Comparison of ENCODE assay signal across 32 cellular contexts in genomic region chr10:72828294-72828693, GRCh38.
"Had no signal": no experiment of that assay in that cellular context is flagged by ENCODE, and none has a peak within 500 bp of the region (broad histone marks: within the 10 kb centered on the region; RNA-seq: fewer than 3 reads in every experiment).

No MANE protein-coding gene starts in this region.

- H3K4me3 Mint-ChIP-seq: activated B cell treated with CpG ODN at 0.5 μM for 24 hours; activated CD8-positive, alpha-beta memory T cell treated with anti-CD3 and anti-CD28 coated beads, Interleukin-2, amount 10 ng/mL, durations not matched to agents 7 days and 5 days; activated CD8-positive, alpha-beta T cell treated with anti-CD3 and anti-CD28 coated beads for 36 hours; activated naive CD4-positive, alpha-beta T cell treated with anti-CD3 and anti-CD28 coated beads for 36 hours; activated naive CD4-positive, alpha-beta T cell treated with anti-CD3 and anti-CD28 coated beads, Interleukin-2, amount 50 U/mL, for 24 hours; activated naive CD8-positive, alpha-beta T cell treated with anti-CD3 and anti-CD28 coated beads for 36 hours; activated naive CD8-positive, alpha-beta T cell treated with anti-CD3 and anti-CD28 coated beads, Interleukin-2, amount 50 U/mL, for 24 hours; activated T-helper 1 cell treated with anti-CD3 and anti-CD28 coated beads, Interleukin-12 subunit alpha, Interleukin-12 subunit beta, Interleukin-2, Interleukin-4 antibody, amounts not matched to agents 30 ng/mL and 10 ng/mL and 1 ng/mL, durations not matched to agents 14 hours and 24 hours and 36 hours had no signal

- ATAC-seq: activated CD4-positive, CD25-positive, alpha-beta regulatory T cell treated with anti-CD3 and anti-CD28 coated beads, Interleukin-2, amount 50 U/mL, for 24 hours; activated CD8-positive, alpha-beta memory T cell treated with anti-CD3 and anti-CD28 coated beads, Interleukin-2, amount 10 ng/mL, durations not matched to agents 7 days and 5 days; activated CD8-positive, alpha-beta T cell treated with anti-CD3 and anti-CD28 coated beads for 36 hours; activated naive CD8-positive, alpha-beta T cell treated with anti-CD3 and anti-CD28 coated beads, Interleukin-2, amount 50 U/mL, for 24 hours; gastroesophageal sphincter; heart right ventricle had no signal

- H3K4me1 ChIP-seq: adrenal gland, colonic mucosa had no signal

- H3K27ac Mint-ChIP-seq: activated B cell treated with CpG ODN at 0.5 μM for 24 hours; activated CD8-positive, alpha-beta memory T cell treated with anti-CD3 and anti-CD28 coated beads, Interleukin-2, amount 10 ng/mL, durations not matched to agents 7 days and 5 days; activated CD8-positive, alpha-beta T cell treated with anti-CD3 and anti-CD28 coated beads for 36 hours; activated naive CD4-positive, alpha-beta T cell treated with anti-CD3 and anti-CD28 coated beads for 36 hours; activated naive CD4-positive, alpha-beta T cell treated with anti-CD3 and anti-CD28 coated beads, Interleukin-2, amount 50 U/mL, for 24 hours; activated naive CD8-positive, alpha-beta T cell treated with anti-CD3 and anti-CD28 coated beads for 36 hours; activated naive CD8-positive, alpha-beta T cell treated with anti-CD3 and anti-CD28 coated beads, Interleukin-2, amount 50 U/mL, for 24 hours; activated T-helper 1 cell treated with anti-CD3 and anti-CD28 coated beads, Interleukin-12 subunit alpha, Interleukin-12 subunit beta, Interleukin-2, Interleukin-4 antibody, amounts not matched to agents 30 ng/mL and 10 ng/mL and 1 ng/mL, durations not matched to agents 14 hours and 24 hours and 36 hours; activated T-helper 2 cell treated with anti-CD3 and anti-CD28 coated beads, Interferon-gamma antibody, Interleukin-2, Interleukin-4, amounts not matched to agents 10 μg/mL and 5 μg/mL and 100 μg/mL, durations not matched to agents 14 hours and 24 hours and 36 hours had no signal

- H3K4me1 Mint-ChIP-seq: activated B cell treated with CpG ODN at 0.5 μM for 24 hours; activated CD8-positive, alpha-beta memory T cell treated with anti-CD3 and anti-CD28 coated beads, Interleukin-2, amount 10 ng/mL, durations not matched to agents 7 days and 5 days; activated naive CD4-positive, alpha-beta T cell treated with anti-CD3 and anti-CD28 coated beads, Interleukin-2, amount 50 U/mL, for 24 hours; activated naive CD8-positive, alpha-beta T cell treated with anti-CD3 and anti-CD28 coated beads for 36 hours; activated naive CD8-positive, alpha-beta T cell treated with anti-CD3 and anti-CD28 coated beads, Interleukin-2, amount 50 U/mL, for 24 hours had no signal

- H3K9me3 Mint-ChIP-seq: activated B cell treated with CpG ODN at 0.5 μM for 24 hours; activated CD8-positive, alpha-beta T cell treated with anti-CD3 and anti-CD28 coated beads for 36 hours; activated naive CD4-positive, alpha-beta T cell treated with anti-CD3 and anti-CD28 coated beads for 36 hours; activated naive CD4-positive, alpha-beta T cell treated with anti-CD3 and anti-CD28 coated beads, Interleukin-2, amount 50 U/mL, for 24 hours; activated naive CD8-positive, alpha-beta T cell treated with anti-CD3 and anti-CD28 coated beads for 36 hours; activated naive CD8-positive, alpha-beta T cell treated with anti-CD3 and anti-CD28 coated beads, Interleukin-2, amount 50 U/mL, for 24 hours; activated T-helper 1 cell treated with anti-CD3 and anti-CD28 coated beads, Interleukin-12 subunit alpha, Interleukin-12 subunit beta, Interleukin-2, Interleukin-4 antibody, amounts not matched to agents 30 ng/mL and 10 ng/mL and 1 ng/mL, durations not matched to agents 14 hours and 24 hours and 36 hours; activated T-helper 2 cell treated with anti-CD3 and anti-CD28 coated beads, Interferon-gamma antibody, Interleukin-2, Interleukin-4, amounts not matched to agents 10 μg/mL and 5 μg/mL and 100 μg/mL, durations not matched to agents 14 hours and 24 hours and 36 hours had no signal

- H3K36me3 ChIP-seq: adrenal gland, colonic mucosa, esophagus squamous epithelium, gastroesophageal sphincter, heart right ventricle had no signal

- H3K27me3 ChIP-seq: adrenal gland, body of pancreas, colonic mucosa, esophagus squamous epithelium, gastroesophageal sphincter, heart right ventricle had no signal

- H3K4me3 ChIP-seq: adrenal gland, body of pancreas, colonic mucosa, esophagus squamous epithelium, gastroesophageal sphincter, heart right ventricle had no signal

- H3K27me3 Mint-ChIP-seq: activated B cell treated with CpG ODN at 0.5 μM for 24 hours; activated CD8-positive, alpha-beta memory T cell treated with anti-CD3 and anti-CD28 coated beads, Interleukin-2, amount 10 ng/mL, durations not matched to agents 7 days and 5 days; activated CD8-positive, alpha-beta T cell treated with anti-CD3 and anti-CD28 coated beads for 36 hours; activated naive CD4-positive, alpha-beta T cell treated with anti-CD3 and anti-CD28 coated beads, Interleukin-2, amount 50 U/mL, for 24 hours; activated naive CD8-positive, alpha-beta T cell treated with anti-CD3 and anti-CD28 coated beads for 36 hours; activated naive CD8-positive, alpha-beta T cell treated with anti-CD3 and anti-CD28 coated beads, Interleukin-2, amount 50 U/mL, for 24 hours had no signal

- DNase-seq: activated B cell treated with CpG ODN at 0.5 μM for 24 hours; activated CD4-positive, alpha-beta T cell treated with anti-CD3 and anti-CD28 coated beads for 48 hours; activated CD4-positive, alpha-beta T cell treated with anti-CD3 and anti-CD28 coated beads, Interleukin-2, amount 50 U/mL, for 1 hour; activated CD4-positive, alpha-beta T cell treated with anti-CD3 and anti-CD28 coated beads, Interleukin-2, amount 50 U/mL, for 48 hours; activated CD8-positive, alpha-beta memory T cell treated with anti-CD3 and anti-CD28 coated beads, Interleukin-2, amount 10 ng/mL, durations not matched to agents 7 days and 5 days; activated CD8-positive, alpha-beta memory T cell treated with anti-CD3 and anti-CD28 coated beads, Interleukin-2, amount 50 U/mL, for 4 hours; activated CD8-positive, alpha-beta T cell treated with anti-CD3 and anti-CD28 coated beads for 36 hours; activated effector memory CD4-positive, alpha-beta T cell treated with anti-CD3 and anti-CD28 coated beads, Interleukin-2, amount 50 U/mL, for 16 hours; activated naive CD4-positive, alpha-beta T cell treated with anti-CD3 and anti-CD28 coated beads for 36 hours; activated naive CD8-positive, alpha-beta T cell treated with anti-CD3 and anti-CD28 coated beads for 36 hours; activated naive CD8-positive, alpha-beta T cell treated with anti-CD3 and anti-CD28 coated beads, Interleukin-2, amount 50 U/mL, for 24 hours; activated T-cell treated with anti-CD3 and anti-CD28 coated beads, Interleukin-2, amount 50 U/mL, for 1 hour; activated T-cell treated with anti-CD3 and anti-CD28 coated beads, Interleukin-2, amount 50 U/mL, for 48 hours; adrenal gland; amygdala; aorta; caudate nucleus; cerebellar nuclear complex; colonic mucosa; effector CD8-positive, alpha-beta T cell; esophagus squamous epithelium; foreskin melanocyte; heart right ventricle; T-helper 2 cell had no signal

- H3K27ac ChIP-seq: adrenal gland, colonic mucosa, epithelial cell of prostate, esophagus squamous epithelium, gastroesophageal sphincter, heart right ventricle, VCaP had no signal

- H3K36me3 Mint-ChIP-seq: activated CD8-positive, alpha-beta memory T cell treated with anti-CD3 and anti-CD28 coated beads, Interleukin-2, amount 10 ng/mL, durations not matched to agents 7 days and 5 days; activated naive CD4-positive, alpha-beta T cell treated with anti-CD3 and anti-CD28 coated beads, Interleukin-2, amount 50 U/mL, for 24 hours; activated naive CD8-positive, alpha-beta T cell treated with anti-CD3 and anti-CD28 coated beads for 36 hours had no signal

- H3K9me3 ChIP-seq: adrenal gland, body of pancreas, colonic mucosa, esophagus squamous epithelium, gastroesophageal sphincter, heart right ventricle had no signal
